In the genomic region with DNA sequence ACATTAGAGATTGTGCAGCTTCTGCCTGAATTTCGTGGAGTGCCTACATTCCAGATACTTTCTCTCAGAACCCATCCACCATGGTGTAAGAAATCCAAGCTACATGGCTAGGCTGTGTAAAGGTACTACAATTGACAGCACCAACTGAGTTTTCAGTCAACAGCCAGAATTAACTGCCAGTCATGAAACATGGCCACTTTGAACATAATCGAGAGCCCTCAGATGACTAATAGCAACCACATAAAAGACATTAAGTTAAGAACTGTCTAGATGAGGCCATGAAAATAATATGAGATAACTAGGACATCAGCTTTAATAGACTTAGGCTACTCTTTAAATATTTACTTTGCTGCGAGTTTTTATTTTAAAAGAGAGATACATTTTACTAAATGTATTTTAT, we compare ENCODE assay signal across 20 cellular contexts.
"Had no signal": no experiment of that assay in that cellular context is flagged by ENCODE, and none has a peak within 500 bp of the region (broad histone marks: within the 10 kb centered on the region; RNA-seq: fewer than 3 reads in every experiment).

No MANE protein-coding gene starts in this region.

- H3K27me3 ChIP-seq: brain microvascular endothelial cell, neutrophil, tibial artery had no signal

- ATAC-seq: activated CD8-positive, alpha-beta T cell treated with anti-CD3 and anti-CD28 coated beads, Interleukin-2, amount 10 ng/mL, durations not matched to agents 7 days and 5 days; esophagus mucosa; left cardiac atrium had no signal

- H3K36me3 ChIP-seq: brain microvascular endothelial cell, neutrophil, ovary, prostate gland, tibial artery, WERI-Rb-1 had no signal

- H3K27ac ChIP-seq: brain microvascular endothelial cell, neutrophil, ovary, prostate gland, tibial artery, WERI-Rb-1 had no signal

- H3K4me3 ChIP-seq: ovary, prostate gland, tibial artery had no signal

- H3K9me3 ChIP-seq: neutrophil, ovary, prostate gland, tibial artery had no signal

- DNase-seq: activated CD4-positive, alpha-beta T cell treated with anti-CD3 and anti-CD28 coated beads, Interleukin-2, amount 10 ng/mL, durations not matched to agents 7 days and 5 days; activated CD4-positive, CD25-positive, alpha-beta regulatory T cell treated with anti-CD3 and anti-CD28 coated beads, Interleukin-2, amount 50 U/mL, for 72 hours; activated CD8-positive, alpha-beta T cell treated with anti-CD3 and anti-CD28 coated beads, Interleukin-2, amount 10 ng/mL, durations not matched to agents 7 days and 5 days; activated gamma-delta T cell; anterior cingulate cortex; brain microvascular endothelial cell; caudate nucleus; dermis blood vessel endothelial cell; effector memory CD4-positive, alpha-beta T cell; hypothalamus; left cardiac atrium; midbrain; ovary; stimulated activated CD4-positive, alpha-beta T cell treated with anti-CD3 and anti-CD28 coated beads, Interleukin-1b, Interleukin-23, amount 100 ng/mL, for 48 hours; substantia nigra; tibial artery; WERI-Rb-1 had no signal

- H3K4me1 ChIP-seq: prostate gland, tibial artery had no signal
